ENCODE assay signal across 5 cellular contexts in genomic region chr1:64401285-64401684, GRCh38.
"Had no signal": no experiment of that assay in that cellular context is flagged by ENCODE, and none has a peak within 500 bp of the region (broad histone marks: within the 10 kb centered on the region; RNA-seq: fewer than 3 reads in every experiment).

No MANE protein-coding gene starts in this region.

- H3K4me3 ChIP-seq: K562 had no signal

- H3K27ac ChIP-seq: HL-60 had no signal

- DNase-seq: IMR-90, KBM-7, KG1 had no signal
